In genomic region chr16:88905563-88905962, GRCh38 we compare ENCODE assay signal across 9 cellular contexts.
DNase-seq lines count a peak whose midpoint lies in the region; ATAC-seq and TF ChIP-seq lines count a peak whose summit lies in the region.
"Had no signal": no experiment of that assay in that cellular context is flagged by ENCODE, and none has a peak within 500 bp of the region (broad histone marks: within the 10 kb centered on the region; RNA-seq: fewer than 3 reads in every experiment).

No MANE protein-coding gene starts in this region.

- TF ChIP-seq CTCF in GM10266 (IDR thresholded peaks at IDR 0.05; ENCODE audit: control insufficient read depth, insufficient read depth, low read depth, missing control alignments), result no peak

- ATAC-seq in HG03469 (IDR thresholded peaks at IDR 0.05; ENCODE audit: unreplicated experiment) (no peak), HG03439 (IDR thresholded peaks at IDR 0.05; ENCODE audit: unreplicated experiment) (no peak), HG02759 (IDR thresholded peaks at IDR 0.05; ENCODE audit: unreplicated experiment) (no peak)

- peak; percentile 1 for DNase-seq in DMS153 treated with DMSO at 0.1 percent for 48 hours (lab: John Stamatoyannopoulos, UW; ENCODE audit: unreplicated experiment)
- no peak for DNase-seq in DMS153 (lab: John Stamatoyannopoulos, UW)
- peak; percentile 88 for DNase-seq in GM10266 (ENCODE audit: extremely low spot score)
- DNase-seq in OCI-M1 (lab: John Stamatoyannopoulos, UW), result peak; percentile 45
- DNase-seq in iPS-NIHi7 (ENCODE audit: extremely low spot score), result peak; percentile 91
- DNase-seq: activated naive CD8-positive, alpha-beta T cell treated with anti-CD3 and anti-CD28 coated beads, Interleukin-2, amount 10 ng/mL, durations not matched to agents 7 days and 5 days had no signal
